19 cellular contexts compared by ENCODE assay signal in the genomic region with DNA sequence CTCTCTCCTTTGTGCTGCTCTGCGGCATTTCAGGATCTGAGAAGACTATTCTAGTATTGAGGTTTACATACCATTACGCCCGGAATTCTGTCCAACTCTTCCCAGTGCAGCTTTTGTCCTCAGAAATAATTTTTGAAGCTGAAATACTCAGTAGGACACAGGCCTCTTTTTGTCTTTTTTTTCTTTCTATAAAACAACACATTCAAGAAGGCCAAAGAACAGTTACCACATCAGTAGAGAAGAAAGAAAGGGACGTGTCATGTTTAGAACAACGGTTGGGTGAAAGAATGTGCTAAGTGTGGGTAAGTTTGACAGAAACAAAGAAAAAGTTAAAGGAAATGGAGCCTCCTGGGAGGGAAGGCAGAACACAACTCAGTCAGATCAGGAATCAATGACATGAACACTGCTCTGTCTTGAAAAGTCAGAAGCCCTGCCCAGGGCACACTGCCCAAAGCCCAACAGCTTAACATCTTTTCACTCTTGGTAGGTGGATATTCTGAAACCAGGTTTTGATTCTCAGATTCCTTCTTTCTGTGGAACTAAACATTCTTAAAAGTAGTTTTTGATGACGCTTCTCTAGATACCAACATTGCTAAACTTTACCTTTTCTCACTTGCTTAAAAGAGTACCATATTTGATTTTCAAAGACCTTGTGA.
"Had no signal": no experiment of that assay in that cellular context is flagged by ENCODE, and none has a peak within 500 bp of the region (broad histone marks: within the 10 kb centered on the region; RNA-seq: fewer than 3 reads in every experiment).

No MANE protein-coding gene starts in this region.

- DNase-seq: activated CD4-positive, alpha-beta T cell treated with anti-CD3 and anti-CD28 coated beads, Interleukin-2, amount 10 ng/mL, durations not matched to agents 7 days and 5 days; activated CD8-positive, alpha-beta memory T cell treated with anti-CD3 and anti-CD28 coated beads, Interleukin-2, amount 50 U/mL, for 4 hours; activated naive CD4-positive, alpha-beta T cell treated with anti-CD3 and anti-CD28 coated beads for 36 hours; activated T-cell treated with anti-CD3 and anti-CD28 coated beads, Interleukin-2, amount 50 U/mL, for 4 hours; dermis blood vessel endothelial cell; effector memory CD8-positive, alpha-beta T cell; heart left ventricle; immature natural killer cell; kidney glomerular epithelial cell; left ventricle myocardium inferior; mucosa of descending colon; naive B cell; pancreas; stimulated activated CD4-positive, alpha-beta T cell treated with anti-CD3 and anti-CD28 coated beads, Interleukin-4, amount 100 ng/mL, for 4 hours; stimulated activated naive B cell treated with anti-CD40 and anti-IgM and Interleukin-4, amounts not matched to agents 10 μg/mL and 1 μg/mL and 100 μg/mL, for 72 hours; T1000; thyroid gland had no signal

- H3K36me3 ChIP-seq: heart left ventricle, left ventricle myocardium inferior, neutrophil, pancreas, thyroid gland had no signal

- H3K27me3 ChIP-seq: heart left ventricle, neutrophil, pancreas, thyroid gland had no signal

- H3K4me3 ChIP-seq: heart left ventricle, left ventricle myocardium inferior, mucosa of descending colon, pancreas, thyroid gland had no signal

- H3K4me1 ChIP-seq: left ventricle myocardium inferior, pancreas, thyroid gland had no signal

- ATAC-seq: activated T-cell treated with anti-CD3 and anti-CD28 coated beads, Interleukin-2, amount 50 U/mL, for 4 hours; effector memory CD8-positive, alpha-beta T cell; heart left ventricle; mucosa of descending colon; pancreas; sciatic nerve; stimulated activated naive B cell treated with anti-CD40 and anti-IgM and Interleukin-4, amounts not matched to agents 10 μg/mL and 1 μg/mL and 100 μg/mL, for 72 hours had no signal

- H3K27ac ChIP-seq: heart left ventricle, left ventricle myocardium inferior, neutrophil, pancreas, thyroid gland had no signal

- H3K9me3 ChIP-seq: heart left ventricle, left ventricle myocardium inferior, mucosa of descending colon, neutrophil, pancreas, thyroid gland had no signal
